ENCODE assay signal across 12 cellular contexts in genomic region chr14:69043007-69043444, GRCh38.
DNase-seq lines count a peak whose midpoint lies in the region; ATAC-seq and TF ChIP-seq lines count a peak whose summit lies in the region.
"Had no signal": no experiment of that assay in that cellular context is flagged by ENCODE, and none has a peak within 500 bp of the region (broad histone marks: within the 10 kb centered on the region; RNA-seq: fewer than 3 reads in every experiment).

No MANE protein-coding gene starts in this region.

- CTCF ChIA-PET in activated CD4-positive, alpha-beta memory T cell treated with anti-CD3 and anti-CD28 coated beads for 36 hours (lab: Charles Lee), result interaction anchor here (1.3 kb wide), 1 partner anchor 132 kb away, joined by 5 read pairs; no protein-coding TSS in a partner anchor

- peak overlapping the region in 8 of 10 donors; percentile 36 to 94 (median 68) for H3K27ac ChIP-seq in heart right ventricle
- H3K27ac ChIP-seq in rectal smooth muscle tissue (ENCODE audit: low read depth, low read length), result peak overlapping the region; percentile 63
- H3K27ac ChIP-seq: SJSA1 had no signal

- no peaks in the 10 kb centered on the region for H3K27me3 ChIP-seq in heart right ventricle
- no peaks in the 10 kb centered on the region for H3K27me3 ChIP-seq in rectal smooth muscle tissue (ENCODE audit: control insufficient read depth, insufficient read depth, low read length)
- H3K27me3 ChIP-seq: MG63, SJSA1 had no signal

- H3K4me1 ChIP-seq in heart right ventricle (peaks cover 42 to 100% (median 66%) of the 10 kb centered on the region in 9 donors), rectal smooth muscle tissue (ENCODE audit: control insufficient read depth, insufficient read depth, low read length) (peaks cover 45% of the 10 kb centered on the region)

- peak in 1 of 9 donors; percentile 14 for TF ChIP-seq CTCF in heart right ventricle (IDR thresholded peaks at IDR 0.05)

- no peak overlapping the region for H3K27ac Mint-ChIP-seq in activated CD4-positive, alpha-beta memory T cell treated with anti-CD3 and anti-CD28 coated beads for 36 hours
- H3K27ac Mint-ChIP-seq: activated T-helper 1 cell treated with anti-CD3 and anti-CD28 coated beads, Interleukin-12 subunit alpha, Interleukin-12 subunit beta, Interleukin-2, Interleukin-4 antibody, amounts not matched to agents 30 ng/mL and 10 ng/mL and 1 ng/mL, durations not matched to agents 14 hours and 24 hours and 36 hours had no signal

- intact Hi-C loops in heart right ventricle (cut with DNase I), result no loop called here
- intact Hi-C loops in activated CD4-positive, alpha-beta memory T cell treated with anti-CD3 and anti-CD28 coated beads for 36 hours (cut with micrococcal nuclease), result no loop called here

- ATAC-seq in heart right ventricle (peak in 6 of 8 donors; percentile 11 to 56 (median 20)), HG03045 (IDR thresholded peaks at IDR 0.05; ENCODE audit: unreplicated experiment) (no peak)

- H3K9me3 ChIP-seq in heart right ventricle, result no peaks in the 10 kb centered on the region
- H3K9me3 ChIP-seq: MG63, SJSA1 had no signal

- H3K27me3 Mint-ChIP-seq in activated CD4-positive, alpha-beta memory T cell treated with anti-CD3 and anti-CD28 coated beads for 36 hours, result peaks cover 25% of the 10 kb centered on the region

- H3K4me3 ChIP-seq in heart right ventricle (no peak overlapping the region), rectal smooth muscle tissue (ENCODE audit: low read length) (peak overlapping the region; percentile 5)
- H3K4me3 ChIP-seq: MG63, SJSA1 had no signal

- no peaks in the 10 kb centered on the region for H3K9me3 Mint-ChIP-seq in activated CD4-positive, alpha-beta memory T cell treated with anti-CD3 and anti-CD28 coated beads for 36 hours
- H3K9me3 Mint-ChIP-seq: activated T-helper 1 cell treated with anti-CD3 and anti-CD28 coated beads, Interleukin-12 subunit alpha, Interleukin-12 subunit beta, Interleukin-2, Interleukin-4 antibody, amounts not matched to agents 30 ng/mL and 10 ng/mL and 1 ng/mL, durations not matched to agents 14 hours and 24 hours and 36 hours had no signal

- H3K4me3 Mint-ChIP-seq in activated CD4-positive, alpha-beta memory T cell treated with anti-CD3 and anti-CD28 coated beads for 36 hours, result no peak overlapping the region
- H3K4me3 Mint-ChIP-seq: activated T-helper 1 cell treated with anti-CD3 and anti-CD28 coated beads, Interleukin-12 subunit alpha, Interleukin-12 subunit beta, Interleukin-2, Interleukin-4 antibody, amounts not matched to agents 30 ng/mL and 10 ng/mL and 1 ng/mL, durations not matched to agents 14 hours and 24 hours and 36 hours had no signal

- H3K36me3 Mint-ChIP-seq in activated CD4-positive, alpha-beta memory T cell treated with anti-CD3 and anti-CD28 coated beads for 36 hours, result no peaks in the 10 kb centered on the region

- H3K36me3 ChIP-seq in heart right ventricle (no peaks in the 10 kb centered on the region), rectal smooth muscle tissue (ENCODE audit: control insufficient read depth, insufficient read depth, low read length) (no peaks in the 10 kb centered on the region)
- H3K36me3 ChIP-seq: MG63, SJSA1 had no signal

- no peak overlapping the region for H3K9ac ChIP-seq in rectal smooth muscle tissue (ENCODE audit: low read length)

- DNase-seq in GF-D8 (lab: John Stamatoyannopoulos, UW) (peak; percentile 33), SKM-1 treated with dmso at 0.1 percent for 144 hours (lab: John Stamatoyannopoulos, UW; ENCODE audit: unreplicated experiment) (peak; percentile 71), heart right ventricle (peak in 1 of 2 donors; percentile 36), NAMALWA (ENCODE audit: low spot score) (no peak), NCI-H1930 (lab: John Stamatoyannopoulos, UW) (no peak)
- DNase-seq in activated CD4-positive, alpha-beta memory T cell treated with anti-CD3 and anti-CD28 coated beads for 36 hours, result no peak
- DNase-seq: midbrain had no signal

- POLR2A ChIA-PET in activated CD4-positive, alpha-beta memory T cell treated with anti-CD3 and anti-CD28 coated beads for 36 hours (lab: Charles Lee), result no interaction called here

- WGBS in heart right ventricle, 2 donors, result 56 to 58% methylated on average over 7 of the region's 7 CpGs

- H3K4me1 Mint-ChIP-seq in activated CD4-positive, alpha-beta memory T cell treated with anti-CD3 and anti-CD28 coated beads for 36 hours (ENCODE audit: low read depth), result peaks cover 1% of the 10 kb centered on the region

Comparison
In these comparisons a context has a peak if more than half of its experiments do, and no peak if none do; other contexts are left out.
1. DNase-seq: peak in GF-D8 (single experiment) and SKM-1 treated with dmso at 0.1 percent for 144 hours (single experiment); none in activated CD4-positive, alpha-beta memory T cell treated with anti-CD3 and anti-CD28 coated beads for 36 hours (single experiment), NAMALWA (single experiment) and NCI-H1930 (0 of 2).